ENCODE assay signal across 1 cellular context in genomic region chr12:52023182-52023975, GRCh38.
TF ChIP-seq lines count a peak whose summit lies in the region.

No MANE protein-coding gene starts in this region.

TF ChIP-seq in K562, 482 proteins besides CTCF, POLR2A, EP300 and RAD21 (continued from another document and continues in another):
- 0 out of 4 replicates have a peak, but pooled peaks of 1 of the 2 experiments have one; percentile 18 for TF ChIP-seq ZMIZ1 (IDR thresholded peaks at IDR 0.05; ENCODE audit: low read depth in 2 of 2, low read length in 2 of 2)
- TF ChIP-seq PTTG1 (tag; IDR thresholded peaks at IDR 0.05; ENCODE audit: low read depth) = no peak
- TF ChIP-seq ARNT (IDR thresholded peaks at IDR 0.05) = no peak
- no peak for TF ChIP-seq ZBTB26 (CRISPR knock-in tag; IDR thresholded peaks at IDR 0.05)
- peak; percentile 46; the same call in 1 of the 2 replicates for TF ChIP-seq CREM (IDR thresholded peaks at IDR 0.05; ENCODE audit: low read depth)
- no peak for TF ChIP-seq RREB1 (CRISPR knock-in tag; IDR thresholded peaks at IDR 0.05)
- no peak for TF ChIP-seq ZNF511 (CRISPR knock-in tag; IDR thresholded peaks at IDR 0.05)
- TF ChIP-seq ZFP91 (CRISPR knock-in tag; IDR thresholded peaks at IDR 0.05) = no peak
- TF ChIP-seq ZNF184 (CRISPR knock-in tag; IDR thresholded peaks at IDR 0.05) = no peak
- TF ChIP-seq RUNX1 (IDR thresholded peaks at IDR 0.05; ENCODE audit: low read depth) = no peak
- TF ChIP-seq ADNP (tag; IDR thresholded peaks at IDR 0.05) = no peak
- TF ChIP-seq CREB3L1 (IDR thresholded peaks at IDR 0.05; ENCODE audit: borderline replicate concordance, low read depth) = no peak
- TF ChIP-seq ZNF586 (CRISPR knock-in tag; conservative IDR thresholded peaks at IDR 0.05) = no peak
- TF ChIP-seq TBP (optimal IDR thresholded peaks at IDR 0.05; ENCODE audit: low read depth, low read length) = no peak
- TF ChIP-seq ZNF134 (CRISPR knock-in tag; conservative IDR thresholded peaks at IDR 0.05) = peak; percentile 65
- TF ChIP-seq SP1 (CRISPR knock-in tag; IDR thresholded peaks at IDR 0.05) = peak; percentile 99
- no peak for TF ChIP-seq ZNF274 (IDR thresholded peaks at IDR 0.05; ENCODE audit: borderline replicate concordance, low read depth, low read length)
- no peak for TF ChIP-seq PBX2 (CRISPR knock-in tag; IDR thresholded peaks at IDR 0.05; ENCODE audit: low read depth)
- TF ChIP-seq PBX2 (tag; conservative IDR thresholded peaks at IDR 0.05; ENCODE audit: low read depth) = no peak
- TF ChIP-seq BHLHE40 (IDR thresholded peaks at IDR 0.05; ENCODE audit: low read length) = no peak
- no peak for TF ChIP-seq KDM4B (IDR thresholded peaks at IDR 0.05; ENCODE audit: borderline replicate concordance in 2 of 2, low read depth in 1 of 2)
- TF ChIP-seq ZNF431 (CRISPR knock-in tag; IDR thresholded peaks at IDR 0.05) = 0 out of 2 replicates have a peak, but pooled peaks have one; percentile 19
- no peak for TF ChIP-seq ZKSCAN3 (CRISPR knock-in tag; IDR thresholded peaks at IDR 0.05)
- TF ChIP-seq HINFP (tag; conservative IDR thresholded peaks at IDR 0.05; ENCODE audit: low read depth) = no peak
- TF ChIP-seq GTF2E2 (tag; IDR thresholded peaks at IDR 0.05) = no peak
- TF ChIP-seq MCM3 (IDR thresholded peaks at IDR 0.05) = no peak
- TF ChIP-seq TGIF2 (CRISPR knock-in tag; IDR thresholded peaks at IDR 0.05) = no peak
- TF ChIP-seq BDP1 (IDR thresholded peaks at IDR 0.05; ENCODE audit: insufficient read depth, insufficient read length) = no peak
- no peak for TF ChIP-seq OTX1 (CRISPR knock-in tag; IDR thresholded peaks at IDR 0.05)
- TF ChIP-seq ZNF124 (CRISPR knock-in tag; IDR thresholded peaks at IDR 0.05) = no peak
- TF ChIP-seq ZNF263 (CRISPR knock-in tag; IDR thresholded peaks at IDR 0.05; ENCODE audit: borderline replicate concordance) = 0 out of 2 replicates have a peak, but pooled peaks have one; percentile 20
- TF ChIP-seq ZBTB9 (CRISPR knock-in tag; IDR thresholded peaks at IDR 0.05) = peak; percentile 56; the same call in 1 of the 2 replicates
- TF ChIP-seq ATF3 (IDR thresholded peaks at IDR 0.05) = no peak
- TF ChIP-seq ATF3 (CRISPR knock-in tag; conservative IDR thresholded peaks at IDR 0.05) = no peak
- TF ChIP-seq NR3C1 (CRISPR knock-in tag; IDR thresholded peaks at IDR 0.05) = peak; percentile 65; the same call in 1 of the 2 replicates
- no peak for TF ChIP-seq PTBP1 (IDR thresholded peaks at IDR 0.05; ENCODE audit: low read depth, low read length)
- no peak for TF ChIP-seq ZNF512 (tag; IDR thresholded peaks at IDR 0.05)
